9 cellular contexts compared by ENCODE assay signal in genomic region chr9:127735530-127736176, GRCh38. TPM values are rescaled to one million over a fixed set of nuclear protein-coding genes. Genes with fewer than 3 reads are reported as not detected.
A peak's percentile ranks its signal among the peaks of the same experiment; 100 is the strongest.
DNase-seq lines count a peak whose midpoint lies in the region; ATAC-seq and TF ChIP-seq lines count a peak whose summit lies in the region.
"Had no signal": no experiment of that assay in that cellular context is flagged by ENCODE, and none has a peak within 500 bp of the region (broad histone marks: within the 10 kb centered on the region; RNA-seq: fewer than 3 reads in every experiment).

No MANE protein-coding gene starts in this region.

- H3K36me3 ChIP-seq in CD8-positive, alpha-beta memory T cell (ENCODE audit: insufficient read depth, low read length): no peaks in the 10 kb centered on the region
- no peaks in the 10 kb centered on the region for H3K36me3 ChIP-seq in GM23338 (ENCODE audit: insufficient read depth)
- H3K36me3 ChIP-seq in H7 (replicated peaks; ENCODE audit: control insufficient read depth, insufficient read depth, low read length): no peaks in the 10 kb centered on the region

- no peak for ATAC-seq in GM23338
- ATAC-seq in activated T-helper 17 cell treated with anti-CD3 and anti-CD28 coated beads, Interleukin-2, amount 50 U/mL, for 72 hours (replicated peaks): no peak
- ATAC-seq in naive thymus-derived CD8-positive, alpha-beta T cell: no peak

- no peaks in the 10 kb centered on the region for H3K27me3 Mint-ChIP-seq in CD8-positive, alpha-beta memory T cell
- peaks cover 15% of the 10 kb centered on the region for H3K27me3 Mint-ChIP-seq in GM23338 (ENCODE audit: insufficient read depth, low read depth, poor library complexity)
- H3K27me3 Mint-ChIP-seq in activated T-helper 17 cell treated with anti-CD3 and anti-CD28 coated beads, Interleukin-2, amount 50 U/mL, for 72 hours: no peaks in the 10 kb centered on the region
- H3K27me3 Mint-ChIP-seq in naive thymus-derived CD8-positive, alpha-beta T cell: peaks cover 0 to 1% (median 0%) of the 10 kb centered on the region in 5 donors

- POLR2A ChIA-PET in CD8-positive, alpha-beta memory T cell (lab: Charles Lee): interaction anchor here (1.1 to 1.9 kb wide), 11 partner anchors 16 to 186 kb away, joined by 4 to 16 read pairs (median 5); partner anchors contain the start of genes CDK9, CFAP157, SH2D3C and TTC16
- POLR2A ChIA-PET in naive thymus-derived CD8-positive, alpha-beta T cell (lab: Charles Lee): interaction anchor here (1.0 to 3.8 kb wide), 27 partner anchors 8 to 540 kb away, joined by 3 to 54 read pairs (median 5); partner anchors contain the start of genes CDK9, GOLGA2, LRSAM1 and PTRH1

- H3F3A ChIP-seq in GM23338 (replicated peaks; ENCODE audit: low read depth): no peaks in the 10 kb centered on the region

- H3K27ac ChIP-seq in CD8-positive, alpha-beta memory T cell (ENCODE audit: low read depth, low read length): peak overlapping the region; percentile 62
- H3K27ac ChIP-seq in GM23338 (ENCODE audit: low read depth): no peak overlapping the region

- TF ChIP-seq CTCF in GM23338 (conservative IDR thresholded peaks at IDR 0.05; ENCODE audit: low read depth in 2 of 2): no peak

- H3K27me3 ChIP-seq in CD8-positive, alpha-beta memory T cell (ENCODE audit: insufficient read depth, low read length, poor library complexity, severe bottlenecking): no peaks in the 10 kb centered on the region
- no peaks in the 10 kb centered on the region for H3K27me3 ChIP-seq in GM23338 (ENCODE audit: insufficient read depth)
- H3K27me3 ChIP-seq in H7 (ENCODE audit: control insufficient read depth, insufficient read depth, low read length): peaks cover 2% of the 10 kb centered on the region; the same call in 1 of the 2 replicates

- no peaks in the 10 kb centered on the region for H4K20me1 ChIP-seq in GM23338 (replicated peaks; ENCODE audit: insufficient read depth)

- TF ChIP-seq POLR2A in erythroblast (IDR thresholded peaks at IDR 0.05; ENCODE audit: low read length): no peak

- no peak overlapping the region for H3K4me3 ChIP-seq in CD8-positive, alpha-beta memory T cell (ENCODE audit: low read length)
- peak overlapping the region; percentile 5; the same call in 1 of the 2 replicates for H3K4me3 ChIP-seq in GM23338
- no peak overlapping the region for H3K4me3 ChIP-seq in H7 (ENCODE audit: insufficient read depth, low read depth, low read length)

- H3K4me2 ChIP-seq in GM23338: peak overlapping the region; percentile 69

- H3K4me3 Mint-ChIP-seq in CD8-positive, alpha-beta memory T cell: peak overlapping the region; percentile 80 to 98 (median 94)
- peak overlapping the region; percentile 81 for H3K4me3 Mint-ChIP-seq in GM23338
- peak overlapping the region; percentile 80 for H3K4me3 Mint-ChIP-seq in activated T-helper 17 cell treated with anti-CD3 and anti-CD28 coated beads, Interleukin-2, amount 50 U/mL, for 72 hours
- H3K4me3 Mint-ChIP-seq in naive thymus-derived CD8-positive, alpha-beta T cell: peak overlapping the region; percentile 80 to 98 (median 96)

- no peaks in the 10 kb centered on the region for H3K9me2 ChIP-seq in GM23338 (ENCODE audit: insufficient read depth)

- H3K9me3 ChIP-seq in CD8-positive, alpha-beta memory T cell (ENCODE audit: low read length): no peaks in the 10 kb centered on the region

- H3K79me2 ChIP-seq in GM23338 (replicated peaks; ENCODE audit: insufficient read depth): no peaks in the 10 kb centered on the region

- H3K9me3 Mint-ChIP-seq in CD8-positive, alpha-beta memory T cell: no peaks in the 10 kb centered on the region
- no peaks in the 10 kb centered on the region; the same call in 2 of the 3 replicates for H3K9me3 Mint-ChIP-seq in GM23338
- H3K9me3 Mint-ChIP-seq in activated T-helper 17 cell treated with anti-CD3 and anti-CD28 coated beads, Interleukin-2, amount 50 U/mL, for 72 hours: no peaks in the 10 kb centered on the region
- no peaks in the 10 kb centered on the region for H3K9me3 Mint-ChIP-seq in naive thymus-derived CD8-positive, alpha-beta T cell

- no peak for DNase-seq in CD8-positive, alpha-beta memory T cell
- DNase-seq in GM23338 (ENCODE audit: low spot score) (no peak), erythroblast (lab: John Stamatoyannopoulos, UW) (no peak), H7 (no peak), NCI-H1436 treated with DMSO at 0.1 percent for 48 hours (lab: John Stamatoyannopoulos, UW) (no peak), D341Med (ENCODE audit: low spot score) (no peak)
- no peak for DNase-seq in naive thymus-derived CD8-positive, alpha-beta T cell

- CTCF ChIA-PET in CD8-positive, alpha-beta memory T cell (lab: Charles Lee): interaction anchor here (1.0 to 6.1 kb wide), 41 partner anchors 10 to 339 kb away, joined by 3 to 68 read pairs (median 7); partner anchors contain the start of genes AK1, CDK9, CFAP157 and ENG

- H3K36me3 Mint-ChIP-seq in CD8-positive, alpha-beta memory T cell: peaks cover 0 to 47% (median 7%) of the 10 kb centered on the region in 3 donors
- no peaks in the 10 kb centered on the region for H3K36me3 Mint-ChIP-seq in GM23338 (ENCODE audit: low read depth)
- peaks cover 18% of the 10 kb centered on the region for H3K36me3 Mint-ChIP-seq in activated T-helper 17 cell treated with anti-CD3 and anti-CD28 coated beads, Interleukin-2, amount 50 U/mL, for 72 hours (ENCODE audit: low read depth)
- H3K36me3 Mint-ChIP-seq in naive thymus-derived CD8-positive, alpha-beta T cell: peaks cover 4 to 28% (median 7%) of the 10 kb centered on the region in 3 donors

- H3K27ac Mint-ChIP-seq in CD8-positive, alpha-beta memory T cell: peak overlapping the region; percentile 85 to 98 (median 96)
- H3K27ac Mint-ChIP-seq in GM23338: no peak overlapping the region
- peak overlapping the region; percentile 92 for H3K27ac Mint-ChIP-seq in activated T-helper 17 cell treated with anti-CD3 and anti-CD28 coated beads, Interleukin-2, amount 50 U/mL, for 72 hours
- peak overlapping the region; percentile 82 to 98 (median 94) for H3K27ac Mint-ChIP-seq in naive thymus-derived CD8-positive, alpha-beta T cell

- H2AFZ ChIP-seq in GM23338: peak overlapping the region; percentile 2; the same call in 1 of the 2 replicates

- H3K4me1 ChIP-seq in CD8-positive, alpha-beta memory T cell (ENCODE audit: insufficient read depth, low read length): peaks cover 22% of the 10 kb centered on the region
- H3K4me1 ChIP-seq in GM23338 (ENCODE audit: insufficient read depth): peaks cover 9% of the 10 kb centered on the region; the same call in 1 of the 2 replicates

- H3K4me1 Mint-ChIP-seq in CD8-positive, alpha-beta memory T cell: peaks cover 14 to 25% (median 23%) of the 10 kb centered on the region in 3 donors
- H3K4me1 Mint-ChIP-seq in GM23338: peaks cover 11% of the 10 kb centered on the region
- peaks cover 5% of the 10 kb centered on the region for H3K4me1 Mint-ChIP-seq in activated T-helper 17 cell treated with anti-CD3 and anti-CD28 coated beads, Interleukin-2, amount 50 U/mL, for 72 hours
- H3K4me1 Mint-ChIP-seq in naive thymus-derived CD8-positive, alpha-beta T cell: peaks cover 7 to 20% (median 14%) of the 10 kb centered on the region in 4 donors

RNA-seq across cellular contexts. Expression of gene TOR2A, which starts 0.6 kb away (rescaled TPM):
- total RNA-seq in CD8-positive, alpha-beta memory T cell: 10 to 100 TPM; 30.7 to 33.7 TPM
- 37.0 TPM for polyA plus RNA-seq in CD8-positive, alpha-beta memory T cell
- total RNA-seq in GM23338 (2014; rRNA removed; shearing (Covaris generic)): 21.1 and 23.5 TPM in 2 replicates
- polyA plus RNA-seq in GM23338 (2016; fragmentation: Nextera tagmentation; extraction: Ambion mirVana): 14.4 TPM in 2 replicates
- 10 to 100 TPM in 1 of 2 donors, 1 to 10 TPM in 1; 8.5 to 15.7 TPM for total RNA-seq in activated T-helper 17 cell treated with anti-CD3 and anti-CD28 coated beads, Interleukin-2, amount 50 U/mL, for 72 hours
- 10 to 100 TPM in 1 of 2 experiments, 1 to 10 TPM in 1; 9.8 to 13.9 TPM for total RNA-seq in naive thymus-derived CD8-positive, alpha-beta T cell
- 10 to 100 TPM; 18.1 to 24.7 (median 23.5) TPM for polyA plus RNA-seq in naive thymus-derived CD8-positive, alpha-beta T cell
- 13.7 and 19.3 TPM in 2 replicates for total RNA-seq in H7 (2014; rRNA removed; shearing (Covaris generic))

RNA-seq across cellular contexts. Expression of gene TTC16, which starts 19.8 kb away (rescaled TPM):
- total RNA-seq in CD8-positive, alpha-beta memory T cell: 1 to 10 TPM; 1.6 to 1.8 TPM
- 7.1 TPM for polyA plus RNA-seq in CD8-positive, alpha-beta memory T cell
- not detected in 2 replicates for total RNA-seq in GM23338 (2014; rRNA removed; shearing (Covaris generic))
- not detected in 2 replicates for polyA plus RNA-seq in GM23338 (2016; fragmentation: Nextera tagmentation; extraction: Ambion mirVana)
- total RNA-seq in activated T-helper 17 cell treated with anti-CD3 and anti-CD28 coated beads, Interleukin-2, amount 50 U/mL, for 72 hours: 1 to 10 TPM; 1.8 to 2.0 TPM
- total RNA-seq in naive thymus-derived CD8-positive, alpha-beta T cell: 1 to 10 TPM; 7.2 to 8.2 TPM
- polyA plus RNA-seq in naive thymus-derived CD8-positive, alpha-beta T cell: 1 to 10 TPM; 1.8 to 4.4 (median 3.0) TPM
- 0.11 TPM in 1 of 2 replicates, not detected in the other for total RNA-seq in H7 (2014; rRNA removed; shearing (Covaris generic))
- total RNA-seq: RPMI7951 had no signal

RNA-seq across cellular contexts. Expression of gene PTRH1, which starts 20.2 kb away (rescaled TPM):
- total RNA-seq in CD8-positive, alpha-beta memory T cell: 10 to 100 TPM; 34.4 to 35.9 TPM
- polyA plus RNA-seq in CD8-positive, alpha-beta memory T cell: 40.7 TPM
- total RNA-seq in GM23338 (2014; rRNA removed; shearing (Covaris generic)): 9.5 and 15.1 TPM in 2 replicates
- 18.6 and 18.9 TPM in 2 replicates for polyA plus RNA-seq in GM23338 (2016; fragmentation: Nextera tagmentation; extraction: Ambion mirVana)
- 10 to 100 TPM in 1 of 2 donors, 1 to 10 TPM in 1; 6.5 to 13.5 TPM for total RNA-seq in activated T-helper 17 cell treated with anti-CD3 and anti-CD28 coated beads, Interleukin-2, amount 50 U/mL, for 72 hours
- 1 to 10 TPM; 8.8 to 8.9 TPM for total RNA-seq in naive thymus-derived CD8-positive, alpha-beta T cell
- polyA plus RNA-seq in naive thymus-derived CD8-positive, alpha-beta T cell: 10 to 100 TPM; 26.2 to 37.7 (median 30.9) TPM
- total RNA-seq in H7 (2014; rRNA removed; shearing (Covaris generic)): 14.3 and 21.2 TPM in 2 replicates

RNA-seq across cellular contexts. Expression of gene CFAP157, which starts 28.9 kb away (rescaled TPM):
- total RNA-seq in CD8-positive, alpha-beta memory T cell: not detected
- polyA plus RNA-seq in CD8-positive, alpha-beta memory T cell: 0.33 TPM
- total RNA-seq in GM23338 (2014; rRNA removed; shearing (Covaris generic)): 0.17 TPM in 1 of 2 replicates, not detected in the other
- 0.55 and 0.78 TPM in 2 replicates for polyA plus RNA-seq in GM23338 (2016; fragmentation: Nextera tagmentation; extraction: Ambion mirVana)
- total RNA-seq in activated T-helper 17 cell treated with anti-CD3 and anti-CD28 coated beads, Interleukin-2, amount 50 U/mL, for 72 hours: under 1 TPM in 1 of 2 donors, not detected in 1; 0.13 TPM
- total RNA-seq in naive thymus-derived CD8-positive, alpha-beta T cell: under 1 TPM; 0.58 to 0.99 TPM
- under 1 TPM; 0.18 to 0.32 (median 0.23) TPM for polyA plus RNA-seq in naive thymus-derived CD8-positive, alpha-beta T cell
- total RNA-seq in H7 (2014; rRNA removed; shearing (Covaris generic)): not detected in 2 replicates
- total RNA-seq: RPMI7951 had no signal

RNA-seq across cellular contexts. Expression of gene SH2D3C, which starts 42.8 kb away (rescaled TPM):
- total RNA-seq in CD8-positive, alpha-beta memory T cell: 10 to 100 TPM; 13.9 to 14.1 TPM
- 50.7 TPM for polyA plus RNA-seq in CD8-positive, alpha-beta memory T cell
- total RNA-seq in GM23338 (2014; rRNA removed; shearing (Covaris generic)): 4.5 and 7.3 TPM in 2 replicates
- polyA plus RNA-seq in GM23338 (2016; fragmentation: Nextera tagmentation; extraction: Ambion mirVana): 4.2 and 4.4 TPM in 2 replicates
- 10 to 100 TPM; 27.6 to 46.8 TPM for total RNA-seq in activated T-helper 17 cell treated with anti-CD3 and anti-CD28 coated beads, Interleukin-2, amount 50 U/mL, for 72 hours
- 10 to 100 TPM; 42.8 to 45.1 TPM for total RNA-seq in naive thymus-derived CD8-positive, alpha-beta T cell
- polyA plus RNA-seq in naive thymus-derived CD8-positive, alpha-beta T cell: 10 to 100 TPM; 13.8 to 50.8 (median 23.5) TPM
- 0.26 and 0.42 TPM in 2 replicates for total RNA-seq in H7 (2014; rRNA removed; shearing (Covaris generic))
